In the genomic region with DNA sequence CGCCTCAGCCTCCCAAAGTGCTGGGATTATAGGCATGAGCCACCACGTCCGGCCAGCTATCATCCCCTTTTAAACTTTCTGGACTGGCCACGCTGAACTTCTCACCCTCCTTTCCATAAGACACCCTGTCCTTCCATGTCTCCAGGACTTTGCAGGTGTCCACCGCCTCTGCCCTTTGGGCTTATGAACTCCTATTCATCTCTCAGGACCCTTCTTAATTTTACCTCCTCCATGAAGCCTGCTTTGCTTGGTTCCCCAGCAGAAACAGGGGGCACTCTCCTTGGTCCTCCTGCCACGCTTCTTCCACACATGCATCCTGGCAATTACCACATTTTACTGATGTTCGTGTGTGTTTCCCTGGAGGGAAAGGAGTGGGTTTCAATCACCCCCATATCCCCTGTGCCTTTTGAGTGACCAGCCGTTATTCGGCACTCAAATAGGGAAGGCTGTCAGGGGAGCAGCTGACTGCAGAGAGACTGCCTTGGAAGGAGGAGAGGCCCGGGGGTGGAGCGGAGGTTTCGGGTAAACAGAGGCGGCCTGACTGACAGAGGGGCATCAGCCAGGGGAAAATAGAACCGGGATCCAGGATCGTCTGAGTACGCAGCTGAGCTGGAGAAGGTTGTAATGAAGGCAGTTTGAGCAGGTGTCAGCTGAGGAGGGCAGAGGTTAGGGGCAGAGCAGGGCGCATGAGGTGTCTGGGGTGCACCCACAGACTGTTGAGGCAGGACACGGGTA, we compare ENCODE assay signal across 1 cellular context.
TF ChIP-seq lines count a peak whose summit lies in the region.

No MANE protein-coding gene starts in this region.

TF ChIP-seq in HepG2, 621 proteins besides CTCF, POLR2A, EP300 and RAD21:
- TF ChIP-seq, protein P1, sequence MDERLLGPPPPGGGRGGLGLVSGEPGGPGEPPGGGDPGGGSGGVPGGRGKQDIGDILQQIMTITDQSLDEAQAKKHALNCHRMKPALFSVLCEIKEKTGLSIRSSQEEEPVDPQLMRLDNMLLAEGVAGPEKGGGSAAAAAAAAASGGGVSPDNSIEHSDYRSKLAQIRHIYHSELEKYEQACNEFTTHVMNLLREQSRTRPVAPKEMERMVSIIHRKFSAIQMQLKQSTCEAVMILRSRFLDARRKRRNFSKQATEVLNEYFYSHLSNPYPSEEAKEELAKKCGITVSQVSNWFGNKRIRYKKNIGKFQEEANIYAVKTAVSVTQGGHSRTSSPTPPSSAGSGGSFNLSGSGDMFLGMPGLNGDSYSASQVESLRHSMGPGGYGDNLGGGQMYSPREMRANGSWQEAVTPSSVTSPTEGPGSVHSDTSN (CRISPR knock-in tag; IDR thresholded peaks at IDR 0.05) = no peak
- TF ChIP-seq ZNF773 (CRISPR knock-in tag; IDR thresholded peaks at IDR 0.05; ENCODE audit: borderline replicate concordance) (no peak), EED (CRISPR knock-in tag; IDR thresholded peaks at IDR 0.05) (no peak)
